In the genomic region with DNA sequence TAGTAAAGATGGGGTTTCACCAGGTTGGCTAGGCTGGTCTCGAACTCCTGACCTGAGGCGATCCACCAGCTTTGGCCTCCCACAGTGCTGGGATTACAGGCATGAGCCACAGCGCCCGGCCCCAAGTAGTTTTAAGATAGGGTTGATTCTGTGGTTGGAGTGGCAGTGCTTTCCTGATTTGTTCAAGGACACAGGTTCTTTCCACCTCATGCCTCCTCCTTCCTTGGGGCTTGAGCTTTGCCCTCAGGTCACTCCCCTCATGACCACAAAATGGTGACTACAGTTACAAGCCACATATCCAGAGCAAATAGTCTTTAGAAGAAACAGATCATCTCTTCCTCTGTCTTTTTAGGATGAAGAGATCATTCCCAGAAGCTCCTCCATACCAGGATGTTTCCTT, we compare ENCODE assay signal across 16 cellular contexts. TPM values are rescaled to one million over a fixed set of nuclear protein-coding genes. Genes with fewer than 3 reads are reported as not detected.
DNase-seq lines count a peak whose midpoint lies in the region; ATAC-seq, FAIRE-seq and TF ChIP-seq lines count a peak whose summit lies in the region.
"Had no signal": no experiment of that assay in that cellular context is flagged by ENCODE, and none has a peak within 500 bp of the region (broad histone marks: within the 10 kb centered on the region; RNA-seq: fewer than 3 reads in every experiment).

No MANE protein-coding gene starts in this region.

- peak overlapping the region; percentile 90 for H3K27ac Mint-ChIP-seq in HFFc6
- H3K27ac Mint-ChIP-seq in astrocyte (ENCODE audit: unreplicated experiment): peak overlapping the region; percentile 41
- no peak overlapping the region for H3K27ac Mint-ChIP-seq in immature natural killer cell
- H3K27ac Mint-ChIP-seq: B cell had no signal

- H2AFZ ChIP-seq in astrocyte (ENCODE audit: low read depth, low read length): no peak overlapping the region

- peaks cover 3% of the 10 kb centered on the region for H3K27me3 Mint-ChIP-seq in HFFc6 (ENCODE audit: insufficient read depth)
- no peaks in the 10 kb centered on the region for H3K27me3 Mint-ChIP-seq in astrocyte (ENCODE audit: low read depth, unreplicated experiment)
- peaks cover 0 to 4% (median 0%) of the 10 kb centered on the region in 3 donors for H3K27me3 Mint-ChIP-seq in immature natural killer cell (ENCODE audit: low read depth in 3 of 3)
- H3K27me3 Mint-ChIP-seq: B cell had no signal

- no peaks in the 10 kb centered on the region for H4K20me1 ChIP-seq in astrocyte (ENCODE audit: insufficient read depth, low read length)

- H3K4me1 Mint-ChIP-seq in HFFc6 (ENCODE audit: low read depth): peaks cover 64% of the 10 kb centered on the region
- H3K4me1 Mint-ChIP-seq in astrocyte (ENCODE audit: low read depth, unreplicated experiment): peaks cover 7% of the 10 kb centered on the region
- no peaks in the 10 kb centered on the region for H3K4me1 Mint-ChIP-seq in immature natural killer cell
- H3K4me1 Mint-ChIP-seq: B cell had no signal

- no peaks in the 10 kb centered on the region for H3K9me3 Mint-ChIP-seq in HFFc6
- H3K9me3 Mint-ChIP-seq in astrocyte (ENCODE audit: unreplicated experiment): no peaks in the 10 kb centered on the region
- H3K9me3 Mint-ChIP-seq in immature natural killer cell: no peaks in the 10 kb centered on the region

- ATAC-seq in foreskin keratinocyte: no peak
- ATAC-seq in HG02970 (IDR thresholded peaks at IDR 0.05; ENCODE audit: low FRiP score, unreplicated experiment): no peak

- DNase-seq in HFFc6 (no peak), astrocyte (ENCODE audit: low read depth) (no peak), foreskin keratinocyte (no peak), Kasumi-1 (lab: John Stamatoyannopoulos, UW) (no peak), immature natural killer cell (no peak), NCI-H748 (lab: John Stamatoyannopoulos, UW; ENCODE audit: unreplicated experiment) (no peak)
- DNase-seq: DMS 273 treated with DMSO at 0.1 percent for 48 hours, DND-41, H7, NCI-H1105, NCI-H1694, NCI-H2081 treated with DMSO at 0.1 percent for 48 hours, NCI-H774, SIG-M5 had no signal

- no peak for TF ChIP-seq CTCF in HFFc6 (IDR thresholded peaks at IDR 0.05)
- TF ChIP-seq CTCF in astrocyte (IDR thresholded peaks at IDR 0.05; ENCODE audit: insufficient read depth, low read depth, low read length): no peak
- no peak for TF ChIP-seq CTCF in foreskin keratinocyte (conservative IDR thresholded peaks at IDR 0.05)

- H3K4me3 ChIP-seq in astrocyte (ENCODE audit: insufficient read depth, low read depth, low read length): no peak overlapping the region

- H3K36me3 Mint-ChIP-seq in HFFc6 (ENCODE audit: low read depth) (peaks cover 13% of the 10 kb centered on the region), astrocyte (ENCODE audit: low read depth, unreplicated experiment) (no peaks in the 10 kb centered on the region), immature natural killer cell (no peaks in the 10 kb centered on the region)

- H3K4me1 ChIP-seq in astrocyte (ENCODE audit: insufficient read depth, low read length): peaks cover 22% of the 10 kb centered on the region
- H3K4me1 ChIP-seq in foreskin keratinocyte: peaks cover 26% of the 10 kb centered on the region

- peak overlapping the region; percentile 0 for H3K4me2 ChIP-seq in astrocyte (ENCODE audit: low read length)

- no peaks in the 10 kb centered on the region for H3K36me3 ChIP-seq in astrocyte (ENCODE audit: insufficient read depth, low read length)

- no peaks in the 10 kb centered on the region for H3K79me2 ChIP-seq in astrocyte (ENCODE audit: insufficient read depth, low read length)

- H3K27me3 ChIP-seq in astrocyte (ENCODE audit: insufficient read depth, low read length): no peaks in the 10 kb centered on the region
- no peaks in the 10 kb centered on the region for H3K27me3 ChIP-seq in foreskin keratinocyte

- no peaks in the 10 kb centered on the region for H3K9me3 ChIP-seq in astrocyte (ENCODE audit: insufficient read depth, low read depth, low read length)

- H3K27ac ChIP-seq in astrocyte (ENCODE audit: low read depth, low read length) (peak overlapping the region; percentile 28), foreskin keratinocyte (peak overlapping the region; percentile 84)

- H3K4me3 Mint-ChIP-seq in HFFc6 (peak overlapping the region; percentile 53), astrocyte (ENCODE audit: unreplicated experiment) (no peak overlapping the region), immature natural killer cell (no peak overlapping the region)
- H3K4me3 Mint-ChIP-seq: B cell had no signal

- no peak for FAIRE-seq in astrocyte (lab: Jason Lieb, UNC)

- H3K9ac ChIP-seq in astrocyte (ENCODE audit: low read length): no peak overlapping the region

RNA-seq across cellular contexts. Expression of gene SMURF2, which starts 25.3 kb away (rescaled TPM):
- total RNA-seq in HFFc6 (2021; fragmentation: NEBNext Ultra II Directional; extraction: Animal tissue kit (Norgen Biotek cat#: 25700)): 100 to 1,000 TPM in 3 of 6 experiments, 10 to 100 TPM in 3; 92.5 to 206 (median 99.1) TPM
- total RNA-seq in astrocyte: 104 and 126 TPM in 2 replicates
- total RNA-seq in foreskin keratinocyte: 193 and 210 TPM in 2 replicates
- 42.4 and 53.5 TPM in 2 replicates for polyA plus RNA-seq in foreskin keratinocyte
- polyA plus RNA-seq in immature natural killer cell: 1 to 10 TPM; 8.1 to 8.5 (median 8.3) TPM

Comparison
In these comparisons a context has a peak if more than half of its experiments do, and no peak if none do; other contexts are left out.
1. H3K27ac Mint-ChIP-seq: peak in HFFc6 (single experiment) and astrocyte (single experiment); none in immature natural killer cell (0 of 6).